8 cellular contexts compared by ENCODE assay signal in the genomic region with DNA sequence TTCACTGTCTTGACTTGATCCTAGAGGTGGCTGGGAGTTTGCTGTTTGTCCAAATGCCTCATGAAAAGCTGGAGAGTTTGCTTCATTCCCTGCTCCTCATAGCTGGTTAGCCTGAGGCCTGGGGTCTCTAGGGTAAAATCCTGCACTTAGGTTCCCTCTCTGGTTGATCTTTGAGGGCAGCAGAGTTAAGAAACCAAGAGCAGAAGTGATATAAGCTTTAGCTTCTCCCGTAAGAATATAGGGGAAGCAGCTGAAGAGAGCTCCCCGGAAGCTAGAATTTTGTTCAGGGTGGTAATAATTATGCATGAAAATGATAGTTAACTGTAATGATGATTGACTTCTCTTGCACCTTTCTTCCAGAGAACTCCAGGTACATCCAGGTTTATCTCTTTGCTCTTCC. TPM values are rescaled to one million over a fixed set of nuclear protein-coding genes. Genes with fewer than 3 reads are reported as not detected.
DNase-seq lines count a peak whose midpoint lies in the region; ATAC-seq, FAIRE-seq and TF ChIP-seq lines count a peak whose summit lies in the region.

No MANE protein-coding gene starts in this region.

- 77% methylated on average over 2 of the region's 2 CpGs; no CpG with 5 or more reads in 1 of the 2 experiments for WGBS in H1 (ENCODE audit: extremely low coverage in 1 of 2, insufficient coverage in 1 of 2, insufficient read length in 1 of 2, insufficient replicate concordance in 2 of 2, low coverage in 1 of 2, low lambda C conversion rate in 2 of 2, missing lambda C conversion rate in 1 of 2), 2 experiments

- no peaks in the 10 kb centered on the region for H3K27me3 Mint-ChIP-seq in Calu3 (ENCODE audit: unreplicated experiment)

- intact Hi-C loops in Calu3 (cut with micrococcal nuclease; ENCODE audit: unreplicated experiment): loop anchor here (5.0 kb wide), 1 partner anchor 117 kb away; no protein-coding TSS in a partner anchor

- no peak for TF ChIP-seq POLR2A in H1 (IDR thresholded peaks at IDR 0.05; ENCODE audit: control extremely low read depth in 1 of 2, low read depth in 2 of 2, low read length in 2 of 2)

- peak overlapping the region; percentile 82 for H3K27ac ChIP-seq in OCI-LY3 (ENCODE audit: low read length)
- peak overlapping the region; percentile 70; the same call in 1 of the 2 replicates for H3K27ac ChIP-seq in H1 (ENCODE audit: low read depth, low read length)
- H3K27ac ChIP-seq in osteoblast (ENCODE audit: low read depth, low read length): peak overlapping the region; percentile 68

- no peak for TF ChIP-seq EP300 in H1 (IDR thresholded peaks at IDR 0.05; ENCODE audit: borderline replicate concordance in 1 of 2, low read depth in 2 of 2, low read length in 2 of 2)

- no peak overlapping the region for H3K23ac ChIP-seq in H1 (ENCODE audit: insufficient read length)

- H3K27me3 ChIP-seq in OCI-LY3 (ENCODE audit: low read depth, low read length): no peaks in the 10 kb centered on the region
- H3K27me3 ChIP-seq in H1 (replicated peaks in 1 of 4; ENCODE audit: control insufficient read depth in 3 of 4, extremely low read depth in 1 of 4, insufficient read depth in 3 of 4, low read length in 3 of 4): no peaks in the 10 kb centered on the region
- no peaks in the 10 kb centered on the region for H3K27me3 ChIP-seq in osteoblast (ENCODE audit: insufficient read depth, low read length)

- no peak overlapping the region for H2BK20ac ChIP-seq in H1 (ENCODE audit: low read length)

- H3K23me2 ChIP-seq in H1 (ENCODE audit: low read depth, low read length): peaks cover 8% of the 10 kb centered on the region; the same call in 1 of the 2 replicates

- peak overlapping the region; percentile 24 for H3K4ac ChIP-seq in H1 (replicated peaks; ENCODE audit: insufficient read length, low read depth, low read length)

- peak overlapping the region; percentile 87 for H3K4me3 Mint-ChIP-seq in Calu3 (ENCODE audit: low read depth, unreplicated experiment)

- peak overlapping the region; percentile 72; the same call in 1 of the 2 replicates for H3K18ac ChIP-seq in H1 (ENCODE audit: extremely low read depth, low read length)

- no peak overlapping the region for H2BK120ac ChIP-seq in H1 (replicated peaks; ENCODE audit: low read depth, low read length)

- CTCF ChIA-PET in Calu3 (lab: Charles Lee) (interaction anchor here (3.6 kb wide), 1 partner anchor 14 kb away, joined by 54 read pairs; a partner anchor contains a TSS), H1 (lab: Charles Lee; ENCODE audit: partially characterized antibody) (interaction anchor here (0.8 to 13.6 kb wide), 3 partner anchors 8 to 24 kb away, joined by 3 to 196 read pairs (median 4); a partner anchor contains a TSS)

- no peak for TF ChIP-seq RAD21 in H1 (IDR thresholded peaks at IDR 0.05 in 1 of 2, conservative IDR thresholded peaks at IDR 0.05 in 1 of 2; ENCODE audit: low read depth in 2 of 2, low read length in 2 of 2)

- H4K8ac ChIP-seq in H1 (ENCODE audit: extremely low read depth, insufficient read depth, low read length): no peak overlapping the region

- POLR2A ChIA-PET in H1 (lab: Charles Lee; ENCODE audit: partially characterized antibody): interaction anchor here (0.5 to 8.2 kb wide), 14 partner anchors 8 to 222 kb away, joined by 3 to 254 read pairs (median 6); a partner anchor contains a TSS

- H3K9me3 Mint-ChIP-seq in Calu3 (ENCODE audit: low read depth, unreplicated experiment): no peaks in the 10 kb centered on the region

- H2AFZ ChIP-seq in OCI-LY3 (ENCODE audit: low read depth, low read length) (no peak overlapping the region), H1 (ENCODE audit: low read length) (no peak overlapping the region), osteoblast (ENCODE audit: low read length) (peak overlapping the region; percentile 36)

- no TSS peak for BruUV-seq in Calu3 (replicated peaks; lab: Mats Ljungman, UMichigan)

- TF ChIP-seq CTCF in Calu3 (IDR thresholded peaks at IDR 0.05; ENCODE audit: unreplicated experiment): no peak
- TF ChIP-seq CTCF in OCI-LY3 (IDR thresholded peaks at IDR 0.05; ENCODE audit: low read depth, low read length): no peak
- no peak for TF ChIP-seq CTCF in H1 (IDR thresholded peaks at IDR 0.05; ENCODE audit: control extremely low read depth in 1 of 3, insufficient read depth in 1 of 3, low read depth in 1 of 3, low read length in 3 of 3)
- TF ChIP-seq CTCF in osteoblast (IDR thresholded peaks at IDR 0.05; ENCODE audit: extremely low read depth, low read depth, low read length): no peak

- peak overlapping the region; percentile 99 for H3K27ac Mint-ChIP-seq in Calu3 (ENCODE audit: unreplicated experiment)

- H2BK12ac ChIP-seq in H1 (ENCODE audit: low read depth, low read length): 0 out of 2 replicates have a peak overlapping the region, but pooled peaks have one; percentile 89

- FAIRE-seq in H1 (lab: Jason Lieb, UNC): no peak

- H3K4me1 Mint-ChIP-seq in Calu3 (ENCODE audit: low read depth, unreplicated experiment): peaks cover 10% of the 10 kb centered on the region

- peak overlapping the region; percentile 32 for H4K91ac ChIP-seq in H1 (replicated peaks; ENCODE audit: insufficient read length, low read length)

- no peak for ATAC-seq in GM19455 (IDR thresholded peaks at IDR 0.05; ENCODE audit: unreplicated experiment)
- no peak for ATAC-seq in GM18519 (IDR thresholded peaks at IDR 0.05; ENCODE audit: low FRiP score, unreplicated experiment)

- H2BK5ac ChIP-seq in H1 (ENCODE audit: low read depth, low read length): peak overlapping the region; percentile 62; the same call in 1 of the 2 replicates

- peak overlapping the region; percentile 3; the same call in 1 of the 2 replicates for H2AK5ac ChIP-seq in H1 (ENCODE audit: low read depth, low read length)

- H3K9ac ChIP-seq in OCI-LY3 (ENCODE audit: low read length): peak overlapping the region; percentile 90
- H3K9ac ChIP-seq in H1 (replicated peaks in 1 of 4; ENCODE audit: extremely low read depth in 1 of 4, low read depth in 3 of 4, low read length in 3 of 4): peak overlapping the region; percentile 67 to 84 (median 76)

- H3K4me3 ChIP-seq in OCI-LY3 (ENCODE audit: low read length): peak overlapping the region; percentile 98
- H3K4me3 ChIP-seq in H1 (ENCODE audit: extremely low read depth in 1 of 4, insufficient read depth in 2 of 4, low read depth in 3 of 4, low read length in 4 of 4): peak overlapping the region; percentile 68 to 95 (median 91)
- H3K4me3 ChIP-seq in osteoblast (ENCODE audit: insufficient read depth, low read length): peak overlapping the region; percentile 88

- H3K4me1 ChIP-seq in OCI-LY3 (ENCODE audit: low read length): peaks cover 18% of the 10 kb centered on the region
- peaks cover 0 to 5% (median 2%) of the 10 kb centered on the region in 4 experiments; a peak in 4 of 7 replicates for H3K4me1 ChIP-seq in H1 (replicated peaks in 1 of 4; ENCODE audit: control insufficient read depth in 3 of 4, insufficient read depth in 4 of 4, low read length in 3 of 4)
- peaks cover 16% of the 10 kb centered on the region for H3K4me1 ChIP-seq in osteoblast (ENCODE audit: insufficient read depth, low read length)

- H3K36me3 ChIP-seq in OCI-LY3 (replicated peaks; ENCODE audit: low read depth, low read length): peaks cover 16% of the 10 kb centered on the region
- peaks cover 8 to 31% (median 23%) of the 10 kb centered on the region in 4 experiments for H3K36me3 ChIP-seq in H1 (ENCODE audit: control insufficient read depth in 2 of 4, insufficient read depth in 4 of 4, low read length in 3 of 4)
- H3K36me3 ChIP-seq in osteoblast (ENCODE audit: insufficient read depth, low read length): peaks cover 35% of the 10 kb centered on the region

- H4K5ac ChIP-seq in H1 (ENCODE audit: insufficient read length, low read depth, low read length): peak overlapping the region; percentile 42

- H3K79me1 ChIP-seq in H1 (ENCODE audit: low read depth, low read length): peaks cover 20% of the 10 kb centered on the region

- H3K9me3 ChIP-seq in OCI-LY3 (ENCODE audit: insufficient read depth, low read length) (no peaks in the 10 kb centered on the region), H1 (ENCODE audit: insufficient read depth in 2 of 2, low read depth in 1 of 2, low read length in 1 of 2) (no peaks in the 10 kb centered on the region), osteoblast (ENCODE audit: low read depth, low read length) (no peaks in the 10 kb centered on the region)

- peaks cover 18% of the 10 kb centered on the region for H4K20me1 ChIP-seq in OCI-LY3 (ENCODE audit: insufficient read depth, low read length)
- H4K20me1 ChIP-seq in H1 (replicated peaks in 1 of 2; ENCODE audit: control insufficient read depth in 1 of 2, insufficient read depth in 2 of 2, low read length in 2 of 2): peaks cover 2 to 3% of the 10 kb centered on the region in 2 experiments
- H4K20me1 ChIP-seq in osteoblast (ENCODE audit: insufficient read depth, low read length): peaks cover 36% of the 10 kb centered on the region

- no peak for DNase-seq in Calu3
- DNase-seq in H1 (ENCODE audit: low read depth in 1 of 2, low spot score in 2 of 2): no peak
- no peak for DNase-seq in osteoblast (ENCODE audit: insufficient read length, low spot score, missing footprints)
- no peak for DNase-seq in activated gamma-delta T cell (lab: John Stamatoyannopoulos, UW)
- no peak for DNase-seq in NCI-H345 (lab: John Stamatoyannopoulos, UW)

- no peak overlapping the region for H3K56ac ChIP-seq in H1 (replicated peaks; ENCODE audit: insufficient read length, low read depth, low read length)

- 0 out of 2 replicates have a peak overlapping the region, but pooled peaks have one; percentile 47 for H2BK15ac ChIP-seq in H1 (ENCODE audit: low read length)

- H3K4me2 ChIP-seq in OCI-LY3 (ENCODE audit: low read length) (peak overlapping the region; percentile 99), H1 (ENCODE audit: insufficient read depth in 1 of 2, low read depth in 2 of 2, low read length in 2 of 2) (peak overlapping the region; percentile 98), osteoblast (ENCODE audit: insufficient read depth, low read length) (peak overlapping the region; percentile 99)

- H3K79me2 ChIP-seq in OCI-LY3 (ENCODE audit: low read length) (peaks cover 40% of the 10 kb centered on the region), H1 (ENCODE audit: control insufficient read depth in 1 of 2, insufficient read depth in 2 of 2, low read length in 2 of 2) (peaks cover 10 to 39% of the 10 kb centered on the region in 2 experiments), osteoblast (ENCODE audit: insufficient read depth, low read length) (peaks cover 59% of the 10 kb centered on the region)

- H3K36me3 Mint-ChIP-seq in Calu3 (ENCODE audit: insufficient read depth, unreplicated experiment): peaks cover 73% of the 10 kb centered on the region

- H3K14ac ChIP-seq in H1 (ENCODE audit: insufficient read length): no peak overlapping the region

RNA-seq across cellular contexts. Expression of a gene that starts 1.4 kb away (rescaled TPM):
- total RNA-seq in Calu3 (2022): 36.1 and 38.5 TPM in 2 replicates
- total RNA-seq in H1 (2021; fragmentation: NEBNext Ultra II Directional; extraction: Animal tissue kit (Norgen Biotek cat#: 25700)): 57.6 and 58.9 TPM in 2 replicates
- 72.7 and 75.3 TPM in 2 replicates for polyA plus RNA-seq in H1 (2011; rRNA removed)
- 53.4 TPM for polyA plus RNA-seq in H1 (2011; cell fraction: cytosol; rRNA removed)
- 63.8 TPM for polyA plus RNA-seq in H1 (2011; cell fraction: nucleus; rRNA removed)
- polyA plus RNA-seq in H1 (2012, experiment 1 of 2): 41.9 to 50.1 TPM (median 45.5 TPM) in 4 replicates
- polyA plus RNA-seq in H1 (2012, experiment 2 of 2): 60.5 TPM
- polyA plus RNA-seq in H1 (2013, experiment 1 of 2): 37.7 TPM
- 38.8 TPM for polyA plus RNA-seq in H1 (2013, experiment 2 of 2)
- polyA minus RNA-seq in H1 (2011; rRNA and poly(A)+ RNA removed): 63.2 and 71.0 TPM in 2 replicates
- polyA minus RNA-seq in H1 (2011; cell fraction: cytosol; rRNA and poly(A)+ RNA removed): 44.5 TPM
- polyA minus RNA-seq in H1 (2011; cell fraction: nucleus; rRNA and poly(A)+ RNA removed): 36.9 TPM
- 39.8 and 43.8 TPM in 2 replicates for total RNA-seq in osteoblast

RNA-seq across cellular contexts. Expression of a gene that starts 7.9 kb away (rescaled TPM):
- 14.9 and 15.4 TPM in 2 replicates for total RNA-seq in Calu3 (2022)
- 20.8 and 23.2 TPM in 2 replicates for total RNA-seq in H1 (2021; fragmentation: NEBNext Ultra II Directional; extraction: Animal tissue kit (Norgen Biotek cat#: 25700))
- polyA plus RNA-seq in H1 (2011; rRNA removed): 12.1 and 18.4 TPM in 2 replicates
- polyA plus RNA-seq in H1 (2011; cell fraction: cytosol; rRNA removed): 19.9 TPM
- 13.5 TPM for polyA plus RNA-seq in H1 (2011; cell fraction: nucleus; rRNA removed)
- polyA plus RNA-seq in H1 (2012, experiment 1 of 2): 15.6 to 20.5 TPM (median 19.3 TPM) in 4 replicates
- polyA plus RNA-seq in H1 (2012, experiment 2 of 2): 13.7 TPM
- polyA plus RNA-seq in H1 (2013, experiment 1 of 2): 21.5 TPM
- 21.8 TPM for polyA plus RNA-seq in H1 (2013, experiment 2 of 2)
- polyA minus RNA-seq in H1 (2011; rRNA and poly(A)+ RNA removed): 20.7 and 28.4 TPM in 2 replicates
- polyA minus RNA-seq in H1 (2011; cell fraction: cytosol; rRNA and poly(A)+ RNA removed): 13.6 TPM
- polyA minus RNA-seq in H1 (2011; cell fraction: nucleus; rRNA and poly(A)+ RNA removed): 21.7 TPM
- total RNA-seq in osteoblast: 1.8 TPM in 2 replicates

RNA-seq across cellular contexts. Expression of a gene that starts 13.0 kb away (rescaled TPM):
- total RNA-seq in Calu3 (2022) (73.5 and 75.1 TPM in 2 replicates), osteoblast (48.3 and 53.2 TPM in 2 replicates)
- 78.1 and 79.7 TPM in 2 replicates for total RNA-seq in H1 (2021; fragmentation: NEBNext Ultra II Directional; extraction: Animal tissue kit (Norgen Biotek cat#: 25700))
- polyA plus RNA-seq in H1 (2011; rRNA removed): 21.1 and 27.1 TPM in 2 replicates
- 30.5 TPM for polyA plus RNA-seq in H1 (2011; cell fraction: cytosol; rRNA removed)
- 28.9 TPM for polyA plus RNA-seq in H1 (2011; cell fraction: nucleus; rRNA removed)
- polyA plus RNA-seq in H1 (2012, experiment 1 of 2): 53.0 to 64.5 TPM (median 56.6 TPM) in 4 replicates
- 8.1 TPM for polyA plus RNA-seq in H1 (2012, experiment 2 of 2)
- 29.4 TPM for polyA plus RNA-seq in H1 (2013, experiment 1 of 2)
- 28.2 TPM for polyA plus RNA-seq in H1 (2013, experiment 2 of 2)
- polyA minus RNA-seq in H1 (2011; rRNA and poly(A)+ RNA removed): 88.3 and 90.0 TPM in 2 replicates
- polyA minus RNA-seq in H1 (2011; cell fraction: cytosol; rRNA and poly(A)+ RNA removed): 53.7 TPM
- 55.1 TPM for polyA minus RNA-seq in H1 (2011; cell fraction: nucleus; rRNA and poly(A)+ RNA removed)
